ENCODE assay signal across 10 cellular contexts in the genomic region with DNA sequence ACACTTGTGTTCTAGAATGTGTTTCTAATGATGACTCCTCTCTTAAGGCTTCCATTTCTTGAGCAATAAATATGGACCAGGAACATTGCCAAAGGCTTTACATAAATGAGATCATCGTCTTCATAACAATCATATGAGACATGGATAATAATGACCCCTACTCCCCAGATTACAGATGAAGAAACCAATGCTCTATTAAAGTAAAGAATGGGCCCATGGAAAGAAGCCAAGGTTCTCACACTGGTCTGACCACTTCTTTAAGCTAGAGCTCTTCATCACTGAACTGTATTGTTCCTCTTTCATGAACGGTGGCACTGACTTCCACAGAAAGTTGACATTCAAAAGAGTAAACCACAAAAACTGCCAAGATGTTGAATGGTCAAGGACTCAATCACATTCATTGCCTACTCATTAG.
DNase-seq lines count a peak whose midpoint lies in the region; ATAC-seq, FAIRE-seq and TF ChIP-seq lines count a peak whose summit lies in the region.
"Had no signal": no experiment of that assay in that cellular context is flagged by ENCODE, and none has a peak within 500 bp of the region (broad histone marks: within the 10 kb centered on the region; RNA-seq: fewer than 3 reads in every experiment).

No MANE protein-coding gene starts in this region.

- intact Hi-C loops in activated CD4-positive, alpha-beta T cell treated with anti-CD3 and anti-CD28 coated beads, Interleukin-2, amount 10 ng/mL, durations not matched to agents 24 days and 14 days (cut with micrococcal nuclease), result no loop called here
- intact Hi-C loops in K562 (cut with micrococcal nuclease), result no loop called here

- POLR2A ChIA-PET in activated CD4-positive, alpha-beta T cell treated with anti-CD3 and anti-CD28 coated beads, Interleukin-2, amount 10 ng/mL, durations not matched to agents 7 days and 5 days (lab: Charles Lee), result no interaction called here
- POLR2A ChIA-PET in K562 (lab: Yijun Ruan, JAX), result no interaction called here

- no peak overlapping the region for H3K4me3 Mint-ChIP-seq in activated CD4-positive, alpha-beta T cell treated with anti-CD3 and anti-CD28 coated beads, Interleukin-2, amount 10 ng/mL, durations not matched to agents 24 days and 14 days
- H3K4me3 Mint-ChIP-seq in activated CD4-positive, alpha-beta T cell treated with anti-CD3 and anti-CD28 coated beads, Interleukin-2, amount 10 ng/mL, durations not matched to agents 7 days and 5 days, result no peak overlapping the region
- H3K4me3 Mint-ChIP-seq in T-helper 2 cell treated with Interferon-gamma antibody and Interleukin-4, amounts not matched to agents 5 μg/mL and 100 μg/mL, for 36 hours, result no peak overlapping the region
- H3K4me3 Mint-ChIP-seq: CD4-positive, alpha-beta memory T cell had no signal

- no peaks in the 10 kb centered on the region for H3K4me1 Mint-ChIP-seq in activated CD4-positive, alpha-beta T cell treated with anti-CD3 and anti-CD28 coated beads, Interleukin-2, amount 10 ng/mL, durations not matched to agents 24 days and 14 days
- H3K4me1 Mint-ChIP-seq in activated CD4-positive, alpha-beta T cell treated with anti-CD3 and anti-CD28 coated beads, Interleukin-2, amount 10 ng/mL, durations not matched to agents 7 days and 5 days, result no peaks in the 10 kb centered on the region
- peaks cover 2% of the 10 kb centered on the region for H3K4me1 Mint-ChIP-seq in T-helper 2 cell treated with Interferon-gamma antibody and Interleukin-4, amounts not matched to agents 5 μg/mL and 100 μg/mL, for 36 hours (ENCODE audit: low read depth)
- H3K4me1 Mint-ChIP-seq: CD4-positive, alpha-beta memory T cell had no signal

- FAIRE-seq in K562 (lab: Jason Lieb, UNC), result no peak

- in situ Hi-C loops in K562 (cut with MboI), result no loop called here

- CTCF ChIA-PET in activated CD4-positive, alpha-beta T cell treated with anti-CD3 and anti-CD28 coated beads, Interleukin-2, amount 10 ng/mL, durations not matched to agents 7 days and 5 days (lab: Charles Lee), result interaction anchor here (1.2 kb wide), 1 partner anchor 12 kb away, joined by 3 read pairs; no protein-coding TSS in a partner anchor
- CTCF ChIA-PET in K562 (lab: Yijun Ruan, JAX; ENCODE audit: low intra/inter-chr PET ratio), result interaction anchor here (0.7 kb wide), 1 partner anchor 354 kb away, joined by 8 read pairs; no protein-coding TSS in a partner anchor

- no peak overlapping the region for H2AFZ ChIP-seq in K562 (ENCODE audit: low read depth, low read length)

- H3K27ac Mint-ChIP-seq in activated CD4-positive, alpha-beta T cell treated with anti-CD3 and anti-CD28 coated beads, Interleukin-2, amount 10 ng/mL, durations not matched to agents 24 days and 14 days, result no peak overlapping the region
- no peak overlapping the region for H3K27ac Mint-ChIP-seq in activated CD4-positive, alpha-beta T cell treated with anti-CD3 and anti-CD28 coated beads, Interleukin-2, amount 10 ng/mL, durations not matched to agents 7 days and 5 days
- no peak overlapping the region for H3K27ac Mint-ChIP-seq in T-helper 2 cell treated with Interferon-gamma antibody and Interleukin-4, amounts not matched to agents 5 μg/mL and 100 μg/mL, for 36 hours
- H3K27ac Mint-ChIP-seq: CD4-positive, alpha-beta memory T cell had no signal

- H3K4me3 ChIP-seq in K562 (no peak overlapping the region), suprapubic skin (no peak overlapping the region)

- H3K4me1 ChIP-seq in K562 (replicated peaks in 1 of 2; ENCODE audit: control insufficient read depth in 2 of 2, insufficient read depth in 2 of 2, low read length in 2 of 2), result peaks cover 12 to 45% of the 10 kb centered on the region in 2 experiments
- H3K4me1 ChIP-seq in suprapubic skin, result peaks cover 3% of the 10 kb centered on the region

- TF ChIP-seq CTCF in K562 (IDR thresholded peaks at IDR 0.05 in 2 of 3, conservative IDR thresholded peaks at IDR 0.05 in 1 of 3; ENCODE audit: insufficient read depth in 2 of 3, low read depth in 1 of 3, low read length in 3 of 3) (no peak), suprapubic skin (IDR thresholded peaks at IDR 0.05) (no peak)

- no peak for TF ChIP-seq POLR2A in K562 (conservative IDR thresholded peaks at IDR 0.05)
- no peak for TF ChIP-seq POLR2A in suprapubic skin (IDR thresholded peaks at IDR 0.05)

- no peaks in the 10 kb centered on the region for H3K9me3 Mint-ChIP-seq in activated CD4-positive, alpha-beta T cell treated with anti-CD3 and anti-CD28 coated beads, Interleukin-2, amount 10 ng/mL, durations not matched to agents 24 days and 14 days
- H3K9me3 Mint-ChIP-seq in activated CD4-positive, alpha-beta T cell treated with anti-CD3 and anti-CD28 coated beads, Interleukin-2, amount 10 ng/mL, durations not matched to agents 7 days and 5 days, result peaks cover 2% of the 10 kb centered on the region
- H3K9me3 Mint-ChIP-seq in T-helper 2 cell treated with Interferon-gamma antibody and Interleukin-4, amounts not matched to agents 5 μg/mL and 100 μg/mL, for 36 hours, result no peaks in the 10 kb centered on the region
- H3K9me3 Mint-ChIP-seq: CD4-positive, alpha-beta memory T cell had no signal

- H3K27ac ChIP-seq in K562 (ENCODE audit: extremely low read depth, low read depth, low read length), result no peak overlapping the region
- H3K27ac ChIP-seq in suprapubic skin, result peak overlapping the region; percentile 6

- H3K9me1 ChIP-seq in K562 (ENCODE audit: control insufficient read depth, insufficient read depth, low read length), result no peaks in the 10 kb centered on the region

- H3K36me3 Mint-ChIP-seq in activated CD4-positive, alpha-beta T cell treated with anti-CD3 and anti-CD28 coated beads, Interleukin-2, amount 10 ng/mL, durations not matched to agents 24 days and 14 days (ENCODE audit: low read depth), result no peaks in the 10 kb centered on the region
- H3K36me3 Mint-ChIP-seq in activated CD4-positive, alpha-beta T cell treated with anti-CD3 and anti-CD28 coated beads, Interleukin-2, amount 10 ng/mL, durations not matched to agents 7 days and 5 days (ENCODE audit: low read depth), result no peaks in the 10 kb centered on the region
- no peaks in the 10 kb centered on the region for H3K36me3 Mint-ChIP-seq in T-helper 2 cell treated with Interferon-gamma antibody and Interleukin-4, amounts not matched to agents 5 μg/mL and 100 μg/mL, for 36 hours (ENCODE audit: low read depth)
- H3K36me3 Mint-ChIP-seq: CD4-positive, alpha-beta memory T cell had no signal

- WGBS in K562 (ENCODE audit: insufficient coverage, low coverage, missing lambda C conversion rate), result 24% methylated on average over 2 of the region's 2 CpGs
- 34% methylated on average over 2 of the region's 2 CpGs for WGBS in suprapubic skin

- H3K27me3 ChIP-seq in K562 (ENCODE audit: control insufficient read depth in 2 of 2, insufficient read depth in 2 of 2, low read length in 2 of 2) (no peaks in the 10 kb centered on the region), suprapubic skin (no peaks in the 10 kb centered on the region)

- TF ChIP-seq EP300 in K562 (IDR thresholded peaks at IDR 0.05; ENCODE audit: low read length) (no peak), suprapubic skin (IDR thresholded peaks at IDR 0.05) (no peak)

- ATAC-seq in K562 (no peak), GM19035 (IDR thresholded peaks at IDR 0.05; ENCODE audit: unreplicated experiment) (no peak), HG03520 (IDR thresholded peaks at IDR 0.05; ENCODE audit: unreplicated experiment) (no peak)

- H4K20me1 ChIP-seq in K562 (replicated peaks; ENCODE audit: control insufficient read depth, insufficient read depth, low read length), result no peaks in the 10 kb centered on the region

- no peak overlapping the region for H3K4me2 ChIP-seq in K562 (ENCODE audit: insufficient read depth, low read length)

- H3K79me2 ChIP-seq in K562 (ENCODE audit: control insufficient read depth, insufficient read depth, low read length), result peaks cover 83% of the 10 kb centered on the region

- no peaks in the 10 kb centered on the region for H3K27me3 Mint-ChIP-seq in activated CD4-positive, alpha-beta T cell treated with anti-CD3 and anti-CD28 coated beads, Interleukin-2, amount 10 ng/mL, durations not matched to agents 24 days and 14 days
- H3K27me3 Mint-ChIP-seq in activated CD4-positive, alpha-beta T cell treated with anti-CD3 and anti-CD28 coated beads, Interleukin-2, amount 10 ng/mL, durations not matched to agents 7 days and 5 days, result no peaks in the 10 kb centered on the region
- no peaks in the 10 kb centered on the region for H3K27me3 Mint-ChIP-seq in T-helper 2 cell treated with Interferon-gamma antibody and Interleukin-4, amounts not matched to agents 5 μg/mL and 100 μg/mL, for 36 hours (ENCODE audit: low read depth)
- H3K27me3 Mint-ChIP-seq: CD4-positive, alpha-beta memory T cell had no signal

- no peak for TF ChIP-seq RAD21 in K562 (CRISPR knock-in tag; conservative IDR thresholded peaks at IDR 0.05 in 1 of 2, IDR thresholded peaks at IDR 0.05 in 1 of 2)

- H3K9me3 ChIP-seq in K562 (replicated peaks; ENCODE audit: control insufficient read depth, insufficient read depth, low read depth, low read length) (no peaks in the 10 kb centered on the region), suprapubic skin (no peaks in the 10 kb centered on the region)

- no peak overlapping the region for H3K9ac ChIP-seq in K562 (ENCODE audit: insufficient read depth in 1 of 2, low read depth in 2 of 2, low read length in 2 of 2)

- DNase-seq in activated CD4-positive, alpha-beta T cell treated with anti-CD3 and anti-CD28 coated beads, Interleukin-2, amount 10 ng/mL, durations not matched to agents 24 days and 14 days, result peak; percentile 15
- DNase-seq in activated CD4-positive, alpha-beta T cell treated with anti-CD3 and anti-CD28 coated beads, Interleukin-2, amount 10 ng/mL, durations not matched to agents 7 days and 5 days, result no peak
- DNase-seq in HS-27A (ENCODE audit: low read depth), result peak; percentile 83
- no peak for DNase-seq in K562 (ENCODE audit: extremely low read depth in 1 of 4, low spot score in 3 of 4)
- DNase-seq in suprapubic skin (ENCODE audit: low spot score in 2 of 2), result no peak
- DNase-seq in T-helper 2 cell treated with Interferon-gamma antibody and Interleukin-4, amounts not matched to agents 5 μg/mL and 100 μg/mL, for 36 hours (ENCODE audit: low spot score), result no peak
- DNase-seq: CD4-positive, alpha-beta memory T cell; effector CD8-positive, alpha-beta T cell had no signal

- BruUV-seq in K562 (replicated peaks; lab: Mats Ljungman, UMichigan), result no TSS peak

- H3K36me3 ChIP-seq in K562 (ENCODE audit: control insufficient read depth, insufficient read depth, low read length) (no peaks in the 10 kb centered on the region; the same call in 2 of the 3 replicates), suprapubic skin (no peaks in the 10 kb centered on the region)

TF ChIP-seq in K562, 482 proteins besides CTCF, POLR2A, EP300 and RAD21 (continues in another document):
- TF ChIP-seq ZNF764 (CRISPR knock-in tag; IDR thresholded peaks at IDR 0.05; ENCODE audit: low read depth), result no peak

Comparison
In these comparisons a context has a peak if more than half of its experiments do, and no peak if none do; other contexts are left out.
1. DNase-seq: peak in activated CD4-positive, alpha-beta T cell treated with anti-CD3 and anti-CD28 coated beads, Interleukin-2, amount 10 ng/mL, durations not matched to agents 24 days and 14 days (single experiment) and HS-27A (single experiment); none in activated CD4-positive, alpha-beta T cell treated with anti-CD3 and anti-CD28 coated beads, Interleukin-2, amount 10 ng/mL, durations not matched to agents 7 days and 5 days (single experiment), K562 (0 of 4), suprapubic skin (0 of 2) and T-helper 2 cell treated with Interferon-gamma antibody and Interleukin-4, amounts not matched to agents 5 μg/mL and 100 μg/mL, for 36 hours (single experiment).